Comparison of ENCODE assay signal across 19 cellular contexts in the genomic region with DNA sequence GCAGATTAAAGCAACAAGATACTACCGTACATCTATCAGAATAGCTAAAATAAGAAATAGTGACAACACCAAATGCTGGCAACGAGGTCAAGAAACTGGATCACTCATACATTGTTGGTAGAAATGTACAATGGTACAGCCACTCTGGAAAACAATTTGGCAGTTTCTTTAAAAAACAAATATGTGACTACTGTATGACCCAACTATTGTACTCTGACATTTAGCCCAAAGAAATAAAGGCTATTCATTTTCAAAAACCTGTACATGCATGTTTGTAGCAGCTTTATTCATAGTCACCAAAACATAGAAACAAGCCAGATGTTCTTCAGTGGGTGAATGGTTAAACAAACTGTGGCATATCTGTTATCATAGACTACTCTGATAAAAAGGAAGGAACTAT.
"Had no signal": no experiment of that assay in that cellular context is flagged by ENCODE, and none has a peak within 500 bp of the region (broad histone marks: within the 10 kb centered on the region; RNA-seq: fewer than 3 reads in every experiment).

No MANE protein-coding gene starts in this region.

- H3K27me3 ChIP-seq: upper lobe of right lung had no signal

- H3K9ac ChIP-seq: parathyroid adenoma had no signal

- DNase-seq: activated B cell treated with CpG ODN at 0.5 μM for 24 hours; activated CD4-positive, alpha-beta memory T cell treated with anti-CD3 and anti-CD28 coated beads for 36 hours; activated CD4-positive, alpha-beta T cell treated with anti-CD3 and anti-CD28 coated beads for 4 hours; activated naive CD4-positive, alpha-beta T cell treated with anti-CD3 and anti-CD28 coated beads for 36 hours; activated T-cell treated with anti-CD3 and anti-CD28 coated beads for 4 hours; aorta; cerebellar nuclear complex; cortex of kidney; effector CD4-positive, alpha-beta T cell; hippocampal formation; left colon; stimulated activated CD8-positive, alpha-beta memory T cell treated with anti-CD3 and anti-CD28 coated beads, Interleukin-4, amount 100 ng/mL, for 48 hours; stimulated activated naive CD4-positive, alpha-beta T cell; upper lobe of right lung had no signal

- H2AFZ ChIP-seq: parathyroid adenoma had no signal

- H3K9me3 ChIP-seq: neutrophil, upper lobe of right lung had no signal

- H3K36me3 ChIP-seq: neutrophil, upper lobe of right lung had no signal

- H3K27ac ChIP-seq: neutrophil, parathyroid adenoma, upper lobe of right lung had no signal

- H3K4me3 ChIP-seq: lung, upper lobe of right lung had no signal

- FAIRE-seq: islet of Langerhans had no signal

- ATAC-seq: left colon; natural killer cell treated with Interleukin-12 subunit alpha and Interleukin-12 subunit beta and Interleukin-15 and Interleukin-18, amount 100 ng/mL, for 72 hours; upper lobe of right lung had no signal

- H3K4me1 ChIP-seq: parathyroid adenoma, upper lobe of right lung had no signal
